In genomic region chr12:77060883-77061240, GRCh38 we compare ENCODE assay signal across 1 cellular context.
TF ChIP-seq lines count a peak whose summit lies in the region.

No MANE protein-coding gene starts in this region.

TF ChIP-seq in SK-N-SH, 30 proteins besides CTCF, POLR2A, EP300 and RAD21 (continued from another document):
- TF ChIP-seq USF1 (IDR thresholded peaks at IDR 0.05; ENCODE audit: borderline replicate concordance, low read depth) (no peak), FOXM1 (IDR thresholded peaks at IDR 0.05; ENCODE audit: low read depth) (no peak), RCOR1 (IDR thresholded peaks at IDR 0.05; ENCODE audit: low read length) (no peak), FOSL2 (IDR thresholded peaks at IDR 0.05; ENCODE audit: borderline replicate concordance, low read depth) (no peak), SMC3 (IDR thresholded peaks at IDR 0.05; ENCODE audit: low read depth, low read length) (no peak), TEAD4 (IDR thresholded peaks at IDR 0.05; ENCODE audit: borderline replicate concordance, insufficient read depth) (no peak), NFIC (IDR thresholded peaks at IDR 0.05; ENCODE audit: borderline replicate concordance) (no peak), GABPA (IDR thresholded peaks at IDR 0.05; ENCODE audit: low read depth) (no peak), YY1 (IDR thresholded peaks at IDR 0.05; ENCODE audit: low read depth) (no peak), FOXJ3 (CRISPR knock-in tag; IDR thresholded peaks at IDR 0.05) (no peak), IRF3 (IDR thresholded peaks at IDR 0.05; ENCODE audit: low read depth, low read length) (no peak)
- TF ChIP-seq, protein P1, sequence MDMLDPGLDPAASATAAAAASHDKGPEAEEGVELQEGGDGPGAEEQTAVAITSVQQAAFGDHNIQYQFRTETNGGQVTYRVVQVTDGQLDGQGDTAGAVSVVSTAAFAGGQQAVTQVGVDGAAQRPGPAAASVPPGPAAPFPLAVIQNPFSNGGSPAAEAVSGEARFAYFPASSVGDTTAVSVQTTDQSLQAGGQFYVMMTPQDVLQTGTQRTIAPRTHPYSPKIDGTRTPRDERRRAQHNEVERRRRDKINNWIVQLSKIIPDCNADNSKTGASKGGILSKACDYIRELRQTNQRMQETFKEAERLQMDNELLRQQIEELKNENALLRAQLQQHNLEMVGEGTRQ (IDR thresholded peaks at IDR 0.05; ENCODE audit: borderline replicate concordance, low read depth, low read length) = no peak
- TF ChIP-seq, protein P2, sequence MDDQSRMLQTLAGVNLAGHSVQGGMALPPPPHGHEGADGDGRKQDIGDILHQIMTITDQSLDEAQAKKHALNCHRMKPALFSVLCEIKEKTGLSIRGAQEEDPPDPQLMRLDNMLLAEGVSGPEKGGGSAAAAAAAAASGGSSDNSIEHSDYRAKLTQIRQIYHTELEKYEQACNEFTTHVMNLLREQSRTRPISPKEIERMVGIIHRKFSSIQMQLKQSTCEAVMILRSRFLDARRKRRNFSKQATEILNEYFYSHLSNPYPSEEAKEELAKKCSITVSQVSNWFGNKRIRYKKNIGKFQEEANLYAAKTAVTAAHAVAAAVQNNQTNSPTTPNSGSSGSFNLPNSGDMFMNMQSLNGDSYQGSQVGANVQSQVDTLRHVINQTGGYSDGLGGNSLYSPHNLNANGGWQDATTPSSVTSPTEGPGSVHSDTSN (IDR thresholded peaks at IDR 0.05) = no peak
